Comparison of ENCODE assay signal across 9 cellular contexts in genomic region chr4:151176711-151177110, GRCh38.
"Had no signal": no experiment of that assay in that cellular context is flagged by ENCODE, and none has a peak within 500 bp of the region (broad histone marks: within the 10 kb centered on the region; RNA-seq: fewer than 3 reads in every experiment).

No MANE protein-coding gene starts in this region.

- H3K4me2 ChIP-seq: GM23338 had no signal

- H3K9me3 ChIP-seq: HAP-1 had no signal

- H3K4me3 ChIP-seq: GM23248, GM23338, HAP-1 had no signal

- H2AFZ ChIP-seq: GM23248, GM23338 had no signal

- H3K27ac ChIP-seq: GM23248 had no signal

- H3K4me1 ChIP-seq: HAP-1 had no signal

- H3K9ac ChIP-seq: GM23248 had no signal

- DNase-seq: GM23248, GOT3, H7, H9, HCEC 1CT, HFFc6 had no signal

- ATAC-seq: GM23338, HCT116 had no signal
